10 cellular contexts compared by ENCODE assay signal in genomic region chr15:76994001-76994400, GRCh38. TPM values are rescaled to one million over a fixed set of nuclear protein-coding genes. Genes with fewer than 3 reads are reported as not detected.
A peak's percentile ranks its signal among the peaks of the same experiment; 100 is the strongest.
DNase-seq lines count a peak whose midpoint lies in the region; ATAC-seq and TF ChIP-seq lines count a peak whose summit lies in the region.
"Had no signal": no experiment of that assay in that cellular context is flagged by ENCODE, and none has a peak within 500 bp of the region (broad histone marks: within the 10 kb centered on the region; RNA-seq: fewer than 3 reads in every experiment).

No MANE protein-coding gene starts in this region.

- DNase-seq in NB4 (ENCODE audit: low read depth), result peak; percentile 82
- peak; percentile 83 for DNase-seq in activated CD4-positive, alpha-beta memory T cell treated with anti-CD3 and anti-CD28 coated beads, Interleukin-2, amount 10 ng/mL, durations not matched to agents 7 days and 5 days
- no peak for DNase-seq in esophagus squamous epithelium (lab: John Stamatoyannopoulos, UW)
- peak; percentile 28 to 56 for DNase-seq in stimulated activated CD8-positive, alpha-beta memory T cell treated with anti-CD3 and anti-CD28 coated beads, Interleukin-7, amount 100 ng/mL, for 4 hours (ENCODE audit: low read depth in 2 of 2)
- no peak for DNase-seq in GM23338 (ENCODE audit: low spot score)
- DNase-seq in H4 (ENCODE audit: low spot score), result no peak
- no peak for DNase-seq in NCI-H1694 (lab: John Stamatoyannopoulos, UW)
- DNase-seq: NCI-H524 treated with DMSO at 0.1 percent for 48 hours had no signal

- H4K20me1 ChIP-seq in GM23338 (replicated peaks; ENCODE audit: insufficient read depth), result no peaks in the 10 kb centered on the region

- H3K9me3 Mint-ChIP-seq in activated CD4-positive, alpha-beta memory T cell treated with anti-CD3 and anti-CD28 coated beads, Interleukin-2, amount 10 ng/mL, durations not matched to agents 7 days and 5 days, result no peaks in the 10 kb centered on the region
- no peaks in the 10 kb centered on the region for H3K9me3 Mint-ChIP-seq in GM23338

- TF ChIP-seq CTCF in NB4 (IDR thresholded peaks at IDR 0.05; ENCODE audit: low read depth, low read length) (no peak), esophagus squamous epithelium (IDR thresholded peaks at IDR 0.05) (no peak), GM23338 (conservative IDR thresholded peaks at IDR 0.05; ENCODE audit: low read depth in 2 of 2) (no peak)

- intact Hi-C loops in esophagus squamous epithelium (cut with DNase I), result no loop called here

- no peaks in the 10 kb centered on the region for H3K9me2 ChIP-seq in GM23338 (ENCODE audit: insufficient read depth)

- POLR2A ChIA-PET in activated CD4-positive, alpha-beta memory T cell treated with anti-CD3 and anti-CD28 coated beads, Interleukin-2, amount 10 ng/mL, durations not matched to agents 7 days and 5 days (lab: Charles Lee), result interaction anchor here (0.7 to 7.4 kb wide), 9 partner anchors 10 to 1542 kb away, joined by 3 to 188 read pairs (median 37); partner anchors contain the start of genes RCN2 and SIN3A

- H3F3A ChIP-seq in GM23338 (replicated peaks; ENCODE audit: low read depth), result no peaks in the 10 kb centered on the region

- no peak overlapping the region for H3K4me2 ChIP-seq in GM23338

- peaks cover 0 to 45% (median 30%) of the 10 kb centered on the region in 3 donors for H3K4me1 ChIP-seq in esophagus squamous epithelium
- H3K4me1 ChIP-seq in GM23338 (ENCODE audit: insufficient read depth), result no peaks in the 10 kb centered on the region

- peak overlapping the region in 3 of 4 donors; percentile 60 to 77 (median 75) for H3K27ac ChIP-seq in esophagus squamous epithelium
- H3K27ac ChIP-seq in GM23338 (ENCODE audit: low read depth), result no peak overlapping the region

- TF ChIP-seq POLR2A in NB4 (IDR thresholded peaks at IDR 0.05; ENCODE audit: extremely low read depth, insufficient read length) (no peak), esophagus squamous epithelium (IDR thresholded peaks at IDR 0.05) (no peak)

- H3K36me3 ChIP-seq in esophagus squamous epithelium, result no peaks in the 10 kb centered on the region
- H3K36me3 ChIP-seq in GM23338 (ENCODE audit: insufficient read depth), result no peaks in the 10 kb centered on the region

- no peak overlapping the region for H3K4me3 ChIP-seq in NB4 (ENCODE audit: low read depth, low read length)
- H3K4me3 ChIP-seq in esophagus squamous epithelium, result no peak overlapping the region
- no peak overlapping the region for H3K4me3 ChIP-seq in GM23338

- H3K27me3 ChIP-seq in esophagus squamous epithelium (no peaks in the 10 kb centered on the region), GM23338 (ENCODE audit: insufficient read depth) (no peaks in the 10 kb centered on the region)

- no peaks in the 10 kb centered on the region for H3K9me3 ChIP-seq in esophagus squamous epithelium

- CTCF ChIA-PET in activated CD4-positive, alpha-beta memory T cell treated with anti-CD3 and anti-CD28 coated beads, Interleukin-2, amount 10 ng/mL, durations not matched to agents 7 days and 5 days (lab: Charles Lee), result interaction anchor here (1.0 to 6.1 kb wide), 6 partner anchors 17 to 53 kb away, joined by 3 to 41 read pairs (median 10); no protein-coding TSS in a partner anchor

- peak overlapping the region; percentile 98 for H3K27ac Mint-ChIP-seq in activated CD4-positive, alpha-beta memory T cell treated with anti-CD3 and anti-CD28 coated beads, Interleukin-2, amount 10 ng/mL, durations not matched to agents 7 days and 5 days
- H3K27ac Mint-ChIP-seq in GM23338, result no peak overlapping the region

- no peaks in the 10 kb centered on the region for H3K79me2 ChIP-seq in GM23338 (replicated peaks; ENCODE audit: insufficient read depth)

- no peak overlapping the region for H2AFZ ChIP-seq in GM23338

- 33 to 76% methylated on average over 3 to 4 of the region's 8 CpGs for WGBS in esophagus squamous epithelium, 2 donors

- peaks cover 31% of the 10 kb centered on the region for H3K36me3 Mint-ChIP-seq in activated CD4-positive, alpha-beta memory T cell treated with anti-CD3 and anti-CD28 coated beads, Interleukin-2, amount 10 ng/mL, durations not matched to agents 7 days and 5 days (ENCODE audit: low read depth)
- H3K36me3 Mint-ChIP-seq in GM23338 (ENCODE audit: low read depth), result no peaks in the 10 kb centered on the region

- ATAC-seq in GM23338 (no peak), GM19455 (IDR thresholded peaks at IDR 0.05; ENCODE audit: unreplicated experiment) (no peak)

- H3K4me3 Mint-ChIP-seq in activated CD4-positive, alpha-beta memory T cell treated with anti-CD3 and anti-CD28 coated beads, Interleukin-2, amount 10 ng/mL, durations not matched to agents 7 days and 5 days, result peak overlapping the region; percentile 92
- no peak overlapping the region for H3K4me3 Mint-ChIP-seq in GM23338

- peaks cover 74% of the 10 kb centered on the region for H3K4me1 Mint-ChIP-seq in activated CD4-positive, alpha-beta memory T cell treated with anti-CD3 and anti-CD28 coated beads, Interleukin-2, amount 10 ng/mL, durations not matched to agents 7 days and 5 days
- H3K4me1 Mint-ChIP-seq in GM23338, result peaks cover under 1% of the 10 kb centered on the region

- H3K27me3 Mint-ChIP-seq in activated CD4-positive, alpha-beta memory T cell treated with anti-CD3 and anti-CD28 coated beads, Interleukin-2, amount 10 ng/mL, durations not matched to agents 7 days and 5 days, result no peaks in the 10 kb centered on the region
- peaks cover 3% of the 10 kb centered on the region for H3K27me3 Mint-ChIP-seq in GM23338 (ENCODE audit: insufficient read depth, low read depth, poor library complexity)

TF ChIP-seq in GM23338, 12 proteins besides CTCF, POLR2A, EP300 and RAD21 (continues in another document):
- no peak for TF ChIP-seq CREB1 (CRISPR knock-in tag; IDR thresholded peaks at IDR 0.05; ENCODE audit: low read depth)
- TF ChIP-seq STAT1 (IDR thresholded peaks at IDR 0.05; ENCODE audit: unreplicated experiment), result no peak
- TF ChIP-seq POLR2AphosphoS5 (IDR thresholded peaks at IDR 0.05; ENCODE audit: low read depth), result no peak
- TF ChIP-seq EZH2phosphoT487 (IDR thresholded peaks at IDR 0.05; ENCODE audit: unreplicated experiment), result no peak
- TF ChIP-seq ETS1 (IDR thresholded peaks at IDR 0.05), result no peak

RNA-seq across cellular contexts. Expression of gene PSTPIP1, which starts 0.9 kb away (rescaled TPM):
- total RNA-seq in activated CD4-positive, alpha-beta memory T cell treated with anti-CD3 and anti-CD28 coated beads, Interleukin-2, amount 10 ng/mL, durations not matched to agents 7 days and 5 days, result 100 to 1,000 TPM; 181 to 187 TPM
- total RNA-seq in esophagus squamous epithelium, result 1 to 10 TPM in 3 of 4 donors, under 1 TPM in 1; 0.57 to 9.9 (median 5.3) TPM
- total RNA-seq in GM23338 (2014; rRNA removed; shearing (Covaris generic)), result 0.19 and 0.80 TPM in 2 replicates
- polyA plus RNA-seq in GM23338 (2016; fragmentation: Nextera tagmentation; extraction: Ambion mirVana), result 3.7 TPM in 2 replicates
- 0.19 TPM in 1 of 2 replicates, not detected in the other for total RNA-seq in H4 (2014; rRNA removed; shearing (Covaris generic))
- total RNA-seq: kidney epithelial cell had no signal

Comparison
In these comparisons a context has a peak if more than half of its experiments do, and no peak if none do; other contexts are left out.
1. DNase-seq: peak in NB4 (single experiment), activated CD4-positive, alpha-beta memory T cell treated with anti-CD3 and anti-CD28 coated beads, Interleukin-2, amount 10 ng/mL, durations not matched to agents 7 days and 5 days (single experiment) and stimulated activated CD8-positive, alpha-beta memory T cell treated with anti-CD3 and anti-CD28 coated beads, Interleukin-7, amount 100 ng/mL, for 4 hours (2 of 2); none in esophagus squamous epithelium (single experiment), GM23338 (single experiment), H4 (single experiment) and NCI-H1694 (single experiment).
2. RNA of gene PSTPIP1, which starts 0.9 kb away (total RNA-seq): 181 to 187 TPM in activated CD4-positive, alpha-beta memory T cell treated with anti-CD3 and anti-CD28 coated beads, Interleukin-2, amount 10 ng/mL, durations not matched to agents 7 days and 5 days; 0.57 to 9.9 TPM in esophagus squamous epithelium, 0.19 to 0.80 TPM in GM23338 and 0.19 TPM in H4; every median in the first group is over 10 times any median in the second.